Comparison of ENCODE assay signal across 29 cellular contexts in genomic region chr3:187360523-187361060, GRCh38. TPM values are rescaled to one million over a fixed set of nuclear protein-coding genes. Genes with fewer than 3 reads are reported as not detected.
DNase-seq lines count a peak whose midpoint lies in the region; FAIRE-seq and TF ChIP-seq lines count a peak whose summit lies in the region.
"Had no signal": no experiment of that assay in that cellular context is flagged by ENCODE, and none has a peak within 500 bp of the region (broad histone marks: within the 10 kb centered on the region; RNA-seq: fewer than 3 reads in every experiment).

No MANE protein-coding gene starts in this region.

- H3K56ac ChIP-seq in mesendoderm (ENCODE audit: low read length) = peak overlapping the region; percentile 30

- H3K36me3 ChIP-seq in HUES64 (ENCODE audit: insufficient read depth, low read length) (no peaks in the 10 kb centered on the region), mesendoderm (ENCODE audit: control insufficient read depth, insufficient read depth, low read length) (no peaks in the 10 kb centered on the region), uterus (no peaks in the 10 kb centered on the region)
- H3K36me3 ChIP-seq: adrenal gland, brain microvascular endothelial cell, ovary, right atrium auricular region had no signal

- H3K23ac ChIP-seq in mesendoderm (ENCODE audit: low read length) = no peak overlapping the region

- no peaks in the 10 kb centered on the region for H3K9me3 ChIP-seq in HUES64 (ENCODE audit: insufficient read depth, low read depth, low read length)
- H3K9me3 ChIP-seq in uterus = no peaks in the 10 kb centered on the region
- H3K9me3 ChIP-seq: adrenal gland, ovary, right atrium auricular region, testis had no signal

- intact Hi-C loops in uterus (cut with DNase I; ENCODE audit: low total_unique reads) = no loop called here

- peak overlapping the region; percentile 4 for H2BK15ac ChIP-seq in mesendoderm (replicated peaks; ENCODE audit: low read depth)

- H2BK5ac ChIP-seq in mesendoderm (ENCODE audit: low read length) = peak overlapping the region; percentile 52

- WGBS in HUES64 = 22% methylated on average over 4 of the region's 5 CpGs
- no CpG with 5 or more reads among the region's 5 CpGs for WGBS in mesendoderm (ENCODE audit: extremely low coverage, insufficient coverage, low lambda C conversion rate)

- peak overlapping the region; percentile 14 for H3K18ac ChIP-seq in mesendoderm (ENCODE audit: low read length)

- H3K27me3 ChIP-seq in HUES64 (ENCODE audit: insufficient read depth, low read length) (no peaks in the 10 kb centered on the region; the same call in 1 of the 2 replicates), mesendoderm (ENCODE audit: insufficient read depth, low read length, poor library complexity) (no peaks in the 10 kb centered on the region), uterus (no peaks in the 10 kb centered on the region)
- H3K27me3 ChIP-seq: adrenal gland, brain microvascular endothelial cell, ovary, right atrium auricular region, testis had no signal

- H2AK5ac ChIP-seq in mesendoderm (ENCODE audit: low read length) = no peak overlapping the region

- no peak overlapping the region; the same call in 1 of the 2 replicates for H3K9ac ChIP-seq in HUES64 (ENCODE audit: low read depth, low read length)
- H3K9ac ChIP-seq in mesendoderm (ENCODE audit: low read length) = no peak overlapping the region

- no peaks in the 10 kb centered on the region for H3K79me1 ChIP-seq in mesendoderm (ENCODE audit: low read length)

- no peak overlapping the region for H2BK120ac ChIP-seq in mesendoderm (ENCODE audit: low read depth, low read length)

- H3K4me2 ChIP-seq in mesendoderm (ENCODE audit: low read length) = no peak overlapping the region
- H3K4me2 ChIP-seq: smooth muscle cell had no signal

- 0 out of 2 replicates have a peak overlapping the region, but pooled peaks have one; percentile 20 for H3K4me3 ChIP-seq in HUES64 (ENCODE audit: low read length)
- no peak overlapping the region for H3K4me3 ChIP-seq in mesendoderm (ENCODE audit: low read length)
- H3K4me3 ChIP-seq in uterus = no peak overlapping the region
- H3K4me3 ChIP-seq: adrenal gland, GM12878, ovary, right atrium auricular region, smooth muscle cell, testis had no signal

- no peak overlapping the region for H4K8ac ChIP-seq in mesendoderm (ENCODE audit: low read depth, low read length)

- no peak for FAIRE-seq in H54 (lab: Jason Lieb, UNC)
- FAIRE-seq: GM12878 had no signal

- TF ChIP-seq POLR2A in uterus (IDR thresholded peaks at IDR 0.05) (no peak), H54 (IDR thresholded peaks at IDR 0.05; ENCODE audit: low read depth, low read length) (no peak)

- H3K27ac ChIP-seq in HUES64 (ENCODE audit: low read depth, low read length) = peak overlapping the region; percentile 75
- peak overlapping the region; percentile 38 for H3K27ac ChIP-seq in mesendoderm (ENCODE audit: low read depth, low read length)
- no peak overlapping the region for H3K27ac ChIP-seq in uterus
- H3K27ac ChIP-seq: adrenal gland, brain microvascular endothelial cell, ovary, right atrium auricular region, testis had no signal

- no peaks in the 10 kb centered on the region for H3K79me2 ChIP-seq in mesendoderm (ENCODE audit: control insufficient read depth, insufficient read depth, low read length)

- no peak overlapping the region for H3K4ac ChIP-seq in mesendoderm (ENCODE audit: low read depth, low read length)

- H4K5ac ChIP-seq in mesendoderm (ENCODE audit: low read length) = no peak overlapping the region

- DNase-seq in Ammon's horn (ENCODE audit: low spot score) (peak; percentile 29), cerebellar cortex (ENCODE audit: low spot score) (peak; percentile 3), mesendoderm (no peak), uterus (no peak), H54 (ENCODE audit: insufficient read length, low spot score) (no peak), NCI-H446 treated with DMSO at 0.1 percent for 48 hours (lab: John Stamatoyannopoulos, UW) (no peak), NCI-H2227 treated with DMSO at 0.1 percent for 48 hours (lab: John Stamatoyannopoulos, UW) (no peak)
- DNase-seq: activated CD4-positive, alpha-beta T cell treated with anti-CD3 and anti-CD28 coated beads for 36 hours; activated CD8-positive, alpha-beta T cell treated with anti-CD3 and anti-CD28 coated beads, Interleukin-2, amount 10 ng/mL, durations not matched to agents 7 days and 5 days; activated naive CD4-positive, alpha-beta T cell treated with anti-CD3 and anti-CD28 coated beads, Interleukin-2, amount 10 ng/mL, durations not matched to agents 7 days and 5 days; adrenal gland; brain microvascular endothelial cell; CD8-positive, alpha-beta memory T cell; hippocampal formation; left colon; mammary epithelial cell; NCI-H187; NCI-H526; ovary; stimulated activated naive CD4-positive, alpha-beta T cell treated with Interleukin-2 at 50 U/mL for 16 hours; SW 1271; testis had no signal

- H3K4me1 ChIP-seq in HUES64 (ENCODE audit: insufficient read depth, low read length) (peaks cover 52% of the 10 kb centered on the region), mesendoderm (ENCODE audit: control insufficient read depth, low read depth, low read length) (peaks cover 10% of the 10 kb centered on the region), uterus (no peaks in the 10 kb centered on the region)
- H3K4me1 ChIP-seq: adrenal gland, testis had no signal

- no peak for TF ChIP-seq CTCF in uterus (IDR thresholded peaks at IDR 0.05)

RNA-seq across cellular contexts. Expression of gene RTP4, which starts 7.6 kb away (rescaled TPM):
- not detected for polyA plus RNA-seq in HUES64 (2013, experiment 1 of 2)
- not detected for polyA plus RNA-seq in HUES64 (2013, experiment 2 of 2)
- 0.03 TPM for polyA plus RNA-seq in mesendoderm (2013, experiment 1 of 2)
- 0.04 TPM for polyA plus RNA-seq in mesendoderm (2013, experiment 2 of 2)
- total RNA-seq in uterus = 1 to 10 TPM in 3 of 4 donors, under 1 TPM in 1; 0.51 to 5.1 (median 1.8) TPM
- total RNA-seq: chondrocyte, LHCN-M2, smooth muscle cell had no signal
- polyA plus RNA-seq: mammary epithelial cell, neural cell had no signal

Comparison
In these comparisons a context has a peak if more than half of its experiments do, and no peak if none do; other contexts are left out.
1. DNase-seq: peak in Ammon's horn (single experiment) and cerebellar cortex (single experiment); none in mesendoderm (single experiment), uterus (0 of 2), H54 (single experiment), NCI-H446 treated with DMSO at 0.1 percent for 48 hours (single experiment) and NCI-H2227 treated with DMSO at 0.1 percent for 48 hours (single experiment).
2. H3K27ac ChIP-seq: peak in HUES64 (single experiment) and mesendoderm (single experiment); none in uterus (0 of 2).